12 cellular contexts compared by ENCODE assay signal in the genomic region with DNA sequence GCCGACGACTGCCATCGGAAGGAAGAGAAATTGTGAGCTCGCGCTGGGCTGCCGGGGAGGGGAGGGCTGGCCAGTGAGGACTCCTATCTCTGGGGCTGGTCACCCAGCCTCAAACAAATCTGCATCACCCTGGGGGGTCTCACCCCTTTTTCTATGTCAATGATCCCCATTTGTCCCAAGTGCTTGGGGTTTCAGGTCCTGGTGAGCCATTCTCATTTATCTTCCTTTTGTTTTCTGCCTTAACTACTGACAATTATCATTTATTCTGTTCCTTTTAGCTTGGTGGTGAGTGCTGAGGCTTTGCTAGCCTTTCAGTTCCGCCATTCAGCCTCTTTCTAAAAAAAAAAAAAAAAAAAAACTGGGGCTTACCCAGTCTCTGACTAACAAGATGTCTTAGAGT. TPM values are rescaled to one million over a fixed set of nuclear protein-coding genes. Genes with fewer than 3 reads are reported as not detected.
DNase-seq lines count a peak whose midpoint lies in the region; ATAC-seq, FAIRE-seq and TF ChIP-seq lines count a peak whose summit lies in the region.
"Had no signal": no experiment of that assay in that cellular context is flagged by ENCODE, and none has a peak within 500 bp of the region (broad histone marks: within the 10 kb centered on the region; RNA-seq: fewer than 3 reads in every experiment).

No MANE protein-coding gene starts in this region.

- no TSS peak for BruUV-seq in endothelial cell of umbilical vein (replicated peaks; lab: Mats Ljungman, UMichigan)
- no TSS peak for BruUV-seq in A673 (replicated peaks; lab: Mats Ljungman, UMichigan)

- H3K9me3 ChIP-seq in endothelial cell of umbilical vein (replicated peaks; ENCODE audit: control insufficient read depth, insufficient read depth, low read length) = no peaks in the 10 kb centered on the region
- no peaks in the 10 kb centered on the region for H3K9me3 ChIP-seq in A673 (ENCODE audit: low read depth, low read length, poor library complexity, severe bottlenecking)
- H3K9me3 ChIP-seq: tibial nerve had no signal

- H3K9me1 ChIP-seq in endothelial cell of umbilical vein (replicated peaks; ENCODE audit: control insufficient read depth, extremely low read depth, insufficient read depth, low read length) = no peaks in the 10 kb centered on the region

- dilution Hi-C loops in endothelial cell of umbilical vein (cut with MboI; ENCODE audit: extremely low pct_ligation_motif_present, low sequenced_read_pairs) = no loop called here

- H3K4me3 ChIP-seq in endothelial cell of umbilical vein (replicated peaks in 1 of 3; ENCODE audit: insufficient read depth in 1 of 3, low read depth in 1 of 3, low read length in 3 of 3) = no peak overlapping the region
- no peak overlapping the region for H3K4me3 ChIP-seq in A673 (ENCODE audit: low read depth, low read length, poor library complexity, severe bottlenecking)

- no peak for FAIRE-seq in endothelial cell of umbilical vein (lab: Jason Lieb, UNC)
- FAIRE-seq: colon had no signal

- no peak for TF ChIP-seq POLR2A in endothelial cell of umbilical vein (IDR thresholded peaks at IDR 0.05; ENCODE audit: low read depth, low read length)

- no peaks in the 10 kb centered on the region for H3K36me3 ChIP-seq in endothelial cell of umbilical vein (ENCODE audit: control insufficient read depth in 2 of 2, extremely low read depth in 1 of 2, insufficient read depth in 2 of 2, low read length in 2 of 2)
- H3K36me3 ChIP-seq in A673 (ENCODE audit: insufficient read depth, low read length, poor library complexity, severe bottlenecking) = no peaks in the 10 kb centered on the region
- H3K36me3 ChIP-seq: tibial nerve had no signal

- intact Hi-C loops in endothelial cell of umbilical vein (cut with micrococcal nuclease) = no loop called here
- intact Hi-C loops in A673 (cut with micrococcal nuclease; ENCODE audit: unreplicated experiment) = no loop called here

- H2AFZ ChIP-seq in endothelial cell of umbilical vein (ENCODE audit: low read depth, low read length) = peak overlapping the region; percentile 29

- H3K27ac ChIP-seq in endothelial cell of umbilical vein (ENCODE audit: insufficient read depth, low read depth, low read length) = no peak overlapping the region
- H3K27ac ChIP-seq in A673 (ENCODE audit: low read depth, low read length, poor library complexity, severe bottlenecking) = no peak overlapping the region
- H3K27ac ChIP-seq: tibial nerve had no signal

- H3K27ac Mint-ChIP-seq in stimulated activated naive CD8-positive, alpha-beta T cell treated with anti-CD3 and anti-CD28 coated beads, Interleukin-15, amount 100 ng/mL, for 72 hours = no peak overlapping the region
- H3K27ac Mint-ChIP-seq: natural killer cell had no signal

- peak overlapping the region; percentile 27 to 55 for H3K4me3 Mint-ChIP-seq in stimulated activated naive CD8-positive, alpha-beta T cell treated with anti-CD3 and anti-CD28 coated beads, Interleukin-15, amount 100 ng/mL, for 72 hours
- H3K4me3 Mint-ChIP-seq: natural killer cell had no signal

- H3K27me3 ChIP-seq in endothelial cell of umbilical vein (ENCODE audit: control insufficient read depth in 2 of 2, insufficient read depth in 2 of 2, low read length in 2 of 2) (peaks cover 2 to 4% of the 10 kb centered on the region in 2 experiments), A673 (replicated peaks; ENCODE audit: insufficient read depth, low read depth, low read length, poor library complexity) (no peaks in the 10 kb centered on the region)
- H3K27me3 ChIP-seq: tibial nerve had no signal

- DNase-seq in endothelial cell of umbilical vein (ENCODE audit: low read depth, low spot score) (no peak), HCEC 1CT (no peak), DMS79 (lab: John Stamatoyannopoulos, UW) (no peak), A673 (ENCODE audit: low spot score) (no peak)
- no peak for DNase-seq in stimulated activated naive CD8-positive, alpha-beta T cell treated with anti-CD3 and anti-CD28 coated beads, Interleukin-15, amount 100 ng/mL, for 72 hours
- DNase-seq: islet precursor cell, natural killer cell, NCI-H510A had no signal

- H3K4me2 ChIP-seq in endothelial cell of umbilical vein (ENCODE audit: insufficient read depth, low read length) = no peak overlapping the region

- no peaks in the 10 kb centered on the region for H3K27me3 Mint-ChIP-seq in stimulated activated naive CD8-positive, alpha-beta T cell treated with anti-CD3 and anti-CD28 coated beads, Interleukin-15, amount 100 ng/mL, for 72 hours

- H3K4me1 Mint-ChIP-seq in stimulated activated naive CD8-positive, alpha-beta T cell treated with anti-CD3 and anti-CD28 coated beads, Interleukin-15, amount 100 ng/mL, for 72 hours = peaks cover 19% of the 10 kb centered on the region
- H3K4me1 Mint-ChIP-seq: natural killer cell had no signal

- POLR2A ChIA-PET in endothelial cell of umbilical vein (lab: Charles Lee) = no interaction called here
- POLR2A ChIA-PET in A673 (lab: Charles Lee; ENCODE audit: low non-redundant PET) = no interaction called here

- TF ChIP-seq CTCF in endothelial cell of umbilical vein (IDR thresholded peaks at IDR 0.05; ENCODE audit: extremely low read depth in 1 of 2, insufficient read depth in 1 of 2, low read depth in 1 of 2, low read length in 2 of 2) (no peak), A673 (conservative IDR thresholded peaks at IDR 0.05; ENCODE audit: low read depth, low read length) (no peak)

- peak; percentile 55 for ATAC-seq in GM21515 (IDR thresholded peaks at IDR 0.05; ENCODE audit: unreplicated experiment)
- peak; percentile 71 for ATAC-seq in HG03432 (IDR thresholded peaks at IDR 0.05; ENCODE audit: unreplicated experiment)
- peak; percentile 23 for ATAC-seq in stimulated activated naive CD8-positive, alpha-beta T cell treated with anti-CD3 and anti-CD28 coated beads, Interleukin-15, amount 100 ng/mL, for 72 hours
- ATAC-seq: natural killer cell had no signal

- no peak overlapping the region for H3K9ac ChIP-seq in endothelial cell of umbilical vein (replicated peaks; ENCODE audit: extremely low read depth, insufficient read depth, low read length)

- H3K9me3 Mint-ChIP-seq in stimulated activated naive CD8-positive, alpha-beta T cell treated with anti-CD3 and anti-CD28 coated beads, Interleukin-15, amount 100 ng/mL, for 72 hours = no peaks in the 10 kb centered on the region
- H3K9me3 Mint-ChIP-seq: natural killer cell had no signal

- CTCF ChIA-PET in endothelial cell of umbilical vein (lab: Charles Lee) = interaction anchor here (0.6 to 2.4 kb wide), 9 partner anchors 8 to 144 kb away, joined by 3 to 27 read pairs (median 5); a partner anchor contains a TSS
- CTCF ChIA-PET in A673 (lab: Charles Lee) = no interaction called here

- H3K79me2 ChIP-seq in endothelial cell of umbilical vein (ENCODE audit: control insufficient read depth, insufficient read depth, low read length) = no peaks in the 10 kb centered on the region

- H3K4me1 ChIP-seq in endothelial cell of umbilical vein (ENCODE audit: control insufficient read depth, extremely low read depth, insufficient read depth, low read length) = no peaks in the 10 kb centered on the region
- H3K4me1 ChIP-seq in A673 (ENCODE audit: insufficient read depth, low read length, poor library complexity, severe bottlenecking) = no peaks in the 10 kb centered on the region
- H3K4me1 ChIP-seq: tibial nerve had no signal

- H4K20me1 ChIP-seq in endothelial cell of umbilical vein (replicated peaks; ENCODE audit: control insufficient read depth, extremely low read depth, insufficient read depth, low read length) = no peaks in the 10 kb centered on the region

TF ChIP-seq in endothelial cell of umbilical vein, 7 proteins besides CTCF, POLR2A, EP300 and RAD21:
- TF ChIP-seq FOS (IDR thresholded peaks at IDR 0.05; ENCODE audit: borderline replicate concordance, insufficient read depth, low read length) (no peak), POLR2AphosphoS5 (IDR thresholded peaks at IDR 0.05; ENCODE audit: insufficient read depth, low read depth, low read length) (no peak), JUN (IDR thresholded peaks at IDR 0.05; ENCODE audit: borderline replicate concordance, insufficient read depth, insufficient read length, low read depth) (no peak), MYC (IDR thresholded peaks at IDR 0.05; ENCODE audit: low read depth, low read length) (no peak), EZH2 (IDR thresholded peaks at IDR 0.05; ENCODE audit: borderline replicate concordance, low read depth, low read length, severe bottlenecking) (no peak), GATA2 (IDR thresholded peaks at IDR 0.05; ENCODE audit: insufficient read depth, insufficient read length, low read depth, low read length) (no peak)
- TF ChIP-seq, protein P1, sequence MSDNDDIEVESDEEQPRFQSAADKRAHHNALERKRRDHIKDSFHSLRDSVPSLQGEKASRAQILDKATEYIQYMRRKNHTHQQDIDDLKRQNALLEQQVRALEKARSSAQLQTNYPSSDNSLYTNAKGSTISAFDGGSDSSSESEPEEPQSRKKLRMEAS (IDR thresholded peaks at IDR 0.05; ENCODE audit: insufficient read depth, insufficient read length) = no peak

RNA-seq across cellular contexts. Expression of a gene that starts 22.8 kb away (rescaled TPM):
- total RNA-seq in endothelial cell of umbilical vein (1.5 and 3.1 TPM in 2 replicates), A673 (2021) (6.9 and 7.1 TPM in 2 replicates)
- 0.91 and 1.2 TPM in 2 replicates for polyA plus RNA-seq in endothelial cell of umbilical vein
- 0.82 and 0.92 TPM in 2 replicates for polyA plus RNA-seq in endothelial cell of umbilical vein (2011; cell fraction: cytosol; rRNA removed)
- polyA plus RNA-seq in endothelial cell of umbilical vein (2011; cell fraction: nucleus; rRNA removed) = 1.8 and 3.0 TPM in 2 replicates
- polyA plus RNA-seq in endothelial cell of umbilical vein (2012) = 1.1 and 1.8 TPM in 2 replicates
- polyA minus RNA-seq in endothelial cell of umbilical vein = 1.7 and 2.5 TPM in 2 replicates
- polyA minus RNA-seq in endothelial cell of umbilical vein (2011; cell fraction: cytosol; rRNA and poly(A)+ RNA removed) = not detected
- 1.4 and 1.6 TPM in 2 replicates for polyA minus RNA-seq in endothelial cell of umbilical vein (2011; cell fraction: nucleus; rRNA and poly(A)+ RNA removed)
